Comparison of ENCODE assay signal across 8 cellular contexts in the genomic region with DNA sequence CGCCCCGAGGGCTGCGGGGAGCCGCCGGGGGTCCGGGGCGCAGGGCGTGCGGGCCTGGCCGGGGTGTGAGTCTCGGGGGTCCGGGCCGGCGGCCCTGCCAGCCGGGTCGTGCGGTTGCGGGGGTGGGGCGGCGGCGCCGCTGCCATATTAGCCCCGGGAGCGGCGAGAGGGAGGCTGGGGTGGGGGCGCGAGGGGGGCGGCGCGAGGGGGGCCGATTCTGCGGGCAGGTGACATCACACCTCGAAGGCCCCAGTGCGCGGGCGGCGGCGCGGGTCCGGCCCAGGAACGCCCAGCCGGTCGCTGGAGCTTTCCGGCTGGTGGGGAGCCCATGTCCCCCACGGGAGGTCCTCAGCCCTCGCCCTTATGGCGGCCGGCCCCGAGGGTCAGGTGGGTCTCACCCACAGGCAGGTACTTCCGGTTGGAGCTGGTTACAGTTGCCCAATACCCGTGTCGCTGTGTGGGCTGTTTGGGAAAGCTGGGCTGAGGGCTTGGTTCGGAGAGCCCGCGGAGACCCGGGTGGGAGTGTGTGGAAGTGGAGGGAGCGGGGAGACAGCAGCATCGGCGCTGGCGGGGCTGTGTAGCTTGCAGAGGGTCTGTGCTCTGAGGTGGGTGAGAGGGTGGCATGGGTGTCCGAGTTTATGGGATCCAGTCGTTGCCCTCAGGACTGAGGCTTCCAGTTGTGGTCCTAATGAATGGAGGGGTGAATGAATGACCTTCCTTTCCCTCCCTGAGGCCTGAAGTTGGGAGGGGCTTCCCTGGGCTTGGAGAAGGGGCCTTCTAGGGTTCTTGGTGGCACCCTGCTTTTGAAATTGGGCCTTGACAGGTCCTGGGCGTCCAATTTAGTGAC. TPM values are rescaled to one million over a fixed set of nuclear protein-coding genes. Genes with fewer than 3 reads are reported as not detected.
A peak's percentile ranks its signal among the peaks of the same experiment; 100 is the strongest.
DNase-seq lines count a peak whose midpoint lies in the region; FAIRE-seq and TF ChIP-seq lines count a peak whose summit lies in the region.

No MANE protein-coding gene starts in this region.

- peak overlapping the region; percentile 97 for H3K27ac Mint-ChIP-seq in activated T-cell treated with anti-CD3 and anti-CD28 coated beads, Interleukin-2, amount 50 U/mL, for 24 hours
- peak overlapping the region; percentile 91 for H3K27ac Mint-ChIP-seq in activated CD4-positive, alpha-beta memory T cell treated with anti-CD3 and anti-CD28 coated beads, Interleukin-2, amount 10 ng/mL, durations not matched to agents 7 days and 5 days

- no peak for TF ChIP-seq CTCF in fibroblast of the aortic adventitia (IDR thresholded peaks at IDR 0.05; ENCODE audit: insufficient read depth, low read length)
- TF ChIP-seq CTCF in retinal pigment epithelial cell (conservative IDR thresholded peaks at IDR 0.05; ENCODE audit: low read depth, low read length) = no peak
- TF ChIP-seq CTCF in D721Med (IDR thresholded peaks at IDR 0.05; ENCODE audit: insufficient read depth, missing control alignments) = no peak

- no peak for FAIRE-seq in D721Med (lab: Jason Lieb, UNC)

- POLR2A ChIA-PET in activated CD4-positive, alpha-beta memory T cell treated with anti-CD3 and anti-CD28 coated beads, Interleukin-2, amount 10 ng/mL, durations not matched to agents 7 days and 5 days (lab: Charles Lee) = interaction anchor here (0.6 to 3.5 kb wide), 16 partner anchors 10 to 299 kb away, joined by 3 to 46 read pairs (median 4); a partner anchor contains a TSS

- peak overlapping the region; percentile 89 for H3K4me3 ChIP-seq in fibroblast of the aortic adventitia (ENCODE audit: low read depth, low read length)
- peak overlapping the region; percentile 91 for H3K4me3 ChIP-seq in retinal pigment epithelial cell (ENCODE audit: low read length)

- DNase-seq in activated T-cell treated with anti-CD3 and anti-CD28 coated beads, Interleukin-2, amount 50 U/mL, for 24 hours = peak; percentile 60
- DNase-seq in activated T-cell treated with anti-CD3 and anti-CD28 coated beads, Interleukin-2, amount 50 U/mL, for 1 hour = no peak
- DNase-seq in activated CD4-positive, alpha-beta memory T cell treated with anti-CD3 and anti-CD28 coated beads, Interleukin-2, amount 10 ng/mL, durations not matched to agents 7 days and 5 days = peak; percentile 47
- DNase-seq in fibroblast of the aortic adventitia (ENCODE audit: low read depth) (no peak), retinal pigment epithelial cell (ENCODE audit: low read depth) (no peak), COLO829 (ENCODE audit: low spot score) (no peak), KBM-7 (no peak), D721Med (ENCODE audit: insufficient read length, low spot score) (no peak)

- H3K4me3 Mint-ChIP-seq in activated T-cell treated with anti-CD3 and anti-CD28 coated beads, Interleukin-2, amount 50 U/mL, for 24 hours = peak overlapping the region; percentile 96
- peak overlapping the region; percentile 87 for H3K4me3 Mint-ChIP-seq in activated CD4-positive, alpha-beta memory T cell treated with anti-CD3 and anti-CD28 coated beads, Interleukin-2, amount 10 ng/mL, durations not matched to agents 7 days and 5 days

- in situ Hi-C loops in KBM-7 (cut with MboI; ENCODE audit: low pct_unique_long_range_greater_than_20kb, low sequenced_read_pairs) = no loop called here

- CTCF ChIA-PET in activated CD4-positive, alpha-beta memory T cell treated with anti-CD3 and anti-CD28 coated beads, Interleukin-2, amount 10 ng/mL, durations not matched to agents 7 days and 5 days (lab: Charles Lee) = interaction anchor here (0.6 kb wide), 1 partner anchor 13 kb away, joined by 3 read pairs; no protein-coding TSS in a partner anchor

- H3K9me3 Mint-ChIP-seq in activated T-cell treated with anti-CD3 and anti-CD28 coated beads, Interleukin-2, amount 50 U/mL, for 24 hours = no peaks in the 10 kb centered on the region
- H3K9me3 Mint-ChIP-seq in activated CD4-positive, alpha-beta memory T cell treated with anti-CD3 and anti-CD28 coated beads, Interleukin-2, amount 10 ng/mL, durations not matched to agents 7 days and 5 days = no peaks in the 10 kb centered on the region

- H3K4me1 Mint-ChIP-seq in activated T-cell treated with anti-CD3 and anti-CD28 coated beads, Interleukin-2, amount 50 U/mL, for 24 hours (ENCODE audit: low read depth) = peaks cover 60% of the 10 kb centered on the region
- H3K4me1 Mint-ChIP-seq in activated CD4-positive, alpha-beta memory T cell treated with anti-CD3 and anti-CD28 coated beads, Interleukin-2, amount 10 ng/mL, durations not matched to agents 7 days and 5 days = peaks cover 56% of the 10 kb centered on the region

- peaks cover 33% of the 10 kb centered on the region for H3K36me3 Mint-ChIP-seq in activated T-cell treated with anti-CD3 and anti-CD28 coated beads, Interleukin-2, amount 50 U/mL, for 24 hours (ENCODE audit: low read depth)
- H3K36me3 Mint-ChIP-seq in activated CD4-positive, alpha-beta memory T cell treated with anti-CD3 and anti-CD28 coated beads, Interleukin-2, amount 10 ng/mL, durations not matched to agents 7 days and 5 days (ENCODE audit: low read depth) = peaks cover 11% of the 10 kb centered on the region

- H3K27me3 Mint-ChIP-seq in activated T-cell treated with anti-CD3 and anti-CD28 coated beads, Interleukin-2, amount 50 U/mL, for 24 hours = no peaks in the 10 kb centered on the region
- H3K27me3 Mint-ChIP-seq in activated CD4-positive, alpha-beta memory T cell treated with anti-CD3 and anti-CD28 coated beads, Interleukin-2, amount 10 ng/mL, durations not matched to agents 7 days and 5 days = no peaks in the 10 kb centered on the region

RNA-seq across cellular contexts. Expression of a gene that starts 0.8 kb away (rescaled TPM):
- total RNA-seq in activated CD4-positive, alpha-beta memory T cell treated with anti-CD3 and anti-CD28 coated beads, Interleukin-2, amount 10 ng/mL, durations not matched to agents 7 days and 5 days = 100 to 1,000 TPM; 112 to 125 TPM
- total RNA-seq in fibroblast of the aortic adventitia (ENCODE audit: low replicate concordance) = 5.3 and 48.9 TPM in 2 replicates

RNA-seq across cellular contexts. Expression of a gene that starts 5.6 kb away (rescaled TPM):
- total RNA-seq in activated CD4-positive, alpha-beta memory T cell treated with anti-CD3 and anti-CD28 coated beads, Interleukin-2, amount 10 ng/mL, durations not matched to agents 7 days and 5 days = 10 to 100 TPM; 51.6 to 55.5 TPM
- 59.9 and 74.3 TPM in 2 replicates for total RNA-seq in fibroblast of the aortic adventitia (ENCODE audit: low replicate concordance)

RNA-seq across cellular contexts. Expression of a gene that starts 16.7 kb away (rescaled TPM):
- total RNA-seq in activated CD4-positive, alpha-beta memory T cell treated with anti-CD3 and anti-CD28 coated beads, Interleukin-2, amount 10 ng/mL, durations not matched to agents 7 days and 5 days = under 1 TPM in 1 of 2 experiments, not detected in 1; 0.23 TPM
- not detected in 2 replicates for total RNA-seq in fibroblast of the aortic adventitia (ENCODE audit: low replicate concordance)

RNA-seq across cellular contexts. Expression of a gene that starts 23.3 kb away (rescaled TPM):
- total RNA-seq in activated CD4-positive, alpha-beta memory T cell treated with anti-CD3 and anti-CD28 coated beads, Interleukin-2, amount 10 ng/mL, durations not matched to agents 7 days and 5 days = 10 to 100 TPM; 43.5 to 45.2 TPM
- 27.9 and 29.9 TPM in 2 replicates for total RNA-seq in fibroblast of the aortic adventitia (ENCODE audit: low replicate concordance)

RNA-seq across cellular contexts. Expression of a gene that starts 39.6 kb away (rescaled TPM):
- 10 to 100 TPM; 11.4 to 13.7 TPM for total RNA-seq in activated CD4-positive, alpha-beta memory T cell treated with anti-CD3 and anti-CD28 coated beads, Interleukin-2, amount 10 ng/mL, durations not matched to agents 7 days and 5 days
- total RNA-seq in fibroblast of the aortic adventitia (ENCODE audit: low replicate concordance) = 11.9 and 16.1 TPM in 2 replicates

Comparison
In these comparisons a context has a peak if more than half of its experiments do, and no peak if none do; other contexts are left out.
1. DNase-seq: peak in activated T-cell treated with anti-CD3 and anti-CD28 coated beads, Interleukin-2, amount 50 U/mL, for 24 hours (single experiment) and activated CD4-positive, alpha-beta memory T cell treated with anti-CD3 and anti-CD28 coated beads, Interleukin-2, amount 10 ng/mL, durations not matched to agents 7 days and 5 days (single experiment); none in activated T-cell treated with anti-CD3 and anti-CD28 coated beads, Interleukin-2, amount 50 U/mL, for 1 hour (single experiment), fibroblast of the aortic adventitia (single experiment), retinal pigment epithelial cell (single experiment), COLO829 (single experiment), KBM-7 (single experiment) and D721Med (single experiment).